ENCODE assay signal across 1 cellular context in genomic region chr22:41857160-41857859, GRCh38.
A peak's percentile ranks its signal among the peaks of the same experiment; 100 is the strongest.
TF ChIP-seq lines count a peak whose summit lies in the region.

No MANE protein-coding gene starts in this region.

TF ChIP-seq in GM23338, 12 proteins besides CTCF, POLR2A, EP300 and RAD21:
- peak; percentile 33; the same call in 1 of the 2 replicates for TF ChIP-seq ZNF462 (CRISPR knock-in tag; IDR thresholded peaks at IDR 0.05)
- TF ChIP-seq, protein P1, sequence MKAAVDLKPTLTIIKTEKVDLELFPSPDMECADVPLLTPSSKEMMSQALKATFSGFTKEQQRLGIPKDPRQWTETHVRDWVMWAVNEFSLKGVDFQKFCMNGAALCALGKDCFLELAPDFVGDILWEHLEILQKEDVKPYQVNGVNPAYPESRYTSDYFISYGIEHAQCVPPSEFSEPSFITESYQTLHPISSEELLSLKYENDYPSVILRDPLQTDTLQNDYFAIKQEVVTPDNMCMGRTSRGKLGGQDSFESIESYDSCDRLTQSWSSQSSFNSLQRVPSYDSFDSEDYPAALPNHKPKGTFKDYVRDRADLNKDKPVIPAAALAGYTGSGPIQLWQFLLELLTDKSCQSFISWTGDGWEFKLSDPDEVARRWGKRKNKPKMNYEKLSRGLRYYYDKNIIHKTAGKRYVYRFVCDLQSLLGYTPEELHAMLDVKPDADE (IDR thresholded peaks at IDR 0.05) = no peak
